18 cellular contexts compared by ENCODE assay signal in the genomic region with DNA sequence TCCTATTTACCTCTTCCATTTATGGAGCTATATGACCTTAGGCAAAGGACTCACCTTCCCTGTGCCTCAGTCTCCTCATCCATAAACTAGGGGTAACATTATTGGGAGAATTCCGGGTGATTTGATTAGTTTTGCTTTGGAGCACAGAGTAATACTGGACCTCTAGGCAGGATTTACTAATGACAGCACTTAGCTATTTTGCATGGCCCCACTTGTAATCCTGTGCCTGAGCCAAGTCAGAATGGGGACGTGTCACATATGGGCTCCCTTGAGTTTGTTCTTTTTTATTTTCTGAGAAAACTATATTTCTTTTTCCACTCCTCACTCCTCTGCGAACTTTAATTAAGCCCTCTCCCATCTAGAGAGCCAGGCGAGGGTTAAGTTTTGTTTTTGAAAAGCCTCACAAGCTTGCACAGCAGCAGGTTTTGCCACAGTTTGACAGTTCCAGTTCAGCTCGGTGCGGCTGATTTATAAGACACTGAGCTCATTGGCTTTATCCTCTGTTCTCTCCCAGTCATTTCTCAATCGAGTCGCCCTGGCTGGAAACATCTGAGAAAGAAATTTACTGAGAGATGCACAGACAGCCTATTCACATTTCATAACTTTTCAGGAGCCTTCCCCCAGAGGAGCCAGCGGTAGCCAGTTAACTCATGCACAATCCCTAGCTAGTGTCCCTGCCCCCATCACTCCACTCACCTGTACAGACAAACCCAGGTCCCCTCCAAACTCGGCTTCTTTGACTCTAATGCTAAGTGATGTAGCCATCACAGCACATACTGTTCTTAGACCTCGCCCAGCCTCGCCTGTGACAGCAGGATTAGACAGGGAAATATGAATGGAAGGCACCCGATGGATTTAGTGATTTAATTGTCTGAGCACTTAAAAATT.
DNase-seq lines count a peak whose midpoint lies in the region; ATAC-seq, FAIRE-seq and TF ChIP-seq lines count a peak whose summit lies in the region.
"Had no signal": no experiment of that assay in that cellular context is flagged by ENCODE, and none has a peak within 500 bp of the region (broad histone marks: within the 10 kb centered on the region; RNA-seq: fewer than 3 reads in every experiment).

No MANE protein-coding gene starts in this region.

- whole genome bisulfite sequencing in lung, 2 donors = 47 to 53% methylated on average over 13 of the region's 13 CpGs
- WGBS in sigmoid colon, 2 donors = 52 to 53% methylated on average over 13 of the region's 13 CpGs

- peaks cover 0 to 1% of the 10 kb centered on the region in 2 donors for H3K4me1 ChIP-seq in lung (ENCODE audit: control insufficient read depth in 2 of 2, insufficient read depth in 2 of 2, low read length in 2 of 2)
- peaks cover 0 to 43% (median 34%) of the 10 kb centered on the region in 4 donors for H3K4me1 ChIP-seq in sigmoid colon

- TF ChIP-seq CTCF in chondrocyte (IDR thresholded peaks at IDR 0.05) (no peak), lung (IDR thresholded peaks at IDR 0.05; ENCODE audit: control extremely low read depth, extremely low read depth) (no peak), sigmoid colon (IDR thresholded peaks at IDR 0.05) (no peak)

- DNase-seq in chondrocyte (ENCODE audit: low spot score) = no peak
- peak; percentile 36 for DNase-seq in lung (ENCODE audit: low spot score)
- DNase-seq in sigmoid colon = peak; percentile 83
- DNase-seq in NCI-H2171 (lab: John Stamatoyannopoulos, UW) = no peak
- no peak for DNase-seq in DMS 273 (lab: John Stamatoyannopoulos, UW; ENCODE audit: unreplicated experiment)
- no peak for DNase-seq in activated CD4-positive, CD25-positive, alpha-beta regulatory T cell treated with anti-CD3 and anti-CD28 coated beads, Interleukin-2, amount 50 U/mL, for 72 hours
- no peak for DNase-seq in GM19238 (ENCODE audit: insufficient read length, low spot score)
- DNase-seq: activated CD8-positive, alpha-beta memory T cell treated with anti-CD3 and anti-CD28 coated beads for 24 hours; activated naive CD4-positive, alpha-beta T cell treated with anti-CD3 and anti-CD28 coated beads, Interleukin-2, amount 10 ng/mL, durations not matched to agents 7 days and 5 days; dermis blood vessel endothelial cell; KBM-7; kidney glomerular epithelial cell; NCI-H2029; OCI-M1 had no signal

- H3K27me3 ChIP-seq in lung (ENCODE audit: control insufficient read depth, insufficient read depth) (no peaks in the 10 kb centered on the region), sigmoid colon (no peaks in the 10 kb centered on the region)

- FAIRE-seq in G401.6 (lab: Jason Lieb, UNC) = peak; percentile 91
- FAIRE-seq: frontal cortex had no signal

- no peaks in the 10 kb centered on the region for H3K9me3 Mint-ChIP-seq in chondrocyte (ENCODE audit: low read depth)
- H3K9me3 Mint-ChIP-seq: activated naive CD4-positive, alpha-beta T cell treated with anti-CD3 and anti-CD28 coated beads, Interleukin-2, amount 10 ng/mL, durations not matched to agents 7 days and 5 days; T-helper 2 cell treated with Interferon-gamma antibody and Interleukin-4, amounts not matched to agents 5 μg/mL and 100 μg/mL, for 36 hours had no signal

- H3K36me3 ChIP-seq in lung (ENCODE audit: control insufficient read depth in 2 of 2, insufficient read depth in 2 of 2, low read length in 2 of 2) (no peaks in the 10 kb centered on the region), sigmoid colon (no peaks in the 10 kb centered on the region)

- H3K4me3 ChIP-seq in lung (no peak overlapping the region), sigmoid colon (no peak overlapping the region)
- H3K4me3 ChIP-seq: skin epidermis had no signal

- ATAC-seq in lung (ENCODE audit: insufficient read depth, low FRiP score) = peak; percentile 38

- TF ChIP-seq POLR2A in sigmoid colon (IDR thresholded peaks at IDR 0.05) = no peak

- H3K9me3 ChIP-seq in lung (ENCODE audit: control insufficient read depth in 2 of 2, insufficient read depth in 1 of 2, low read length in 1 of 2) (peaks cover 0 to 3% of the 10 kb centered on the region in 2 donors), sigmoid colon (no peaks in the 10 kb centered on the region)

- H3K27me3 Mint-ChIP-seq in chondrocyte (ENCODE audit: low read depth) = no peaks in the 10 kb centered on the region

- no peak for TF ChIP-seq EP300 in sigmoid colon (IDR thresholded peaks at IDR 0.05)

- peaks cover 2% of the 10 kb centered on the region for H3K36me3 Mint-ChIP-seq in chondrocyte (ENCODE audit: low read depth)
- H3K36me3 Mint-ChIP-seq: activated naive CD4-positive, alpha-beta T cell treated with anti-CD3 and anti-CD28 coated beads, Interleukin-2, amount 10 ng/mL, durations not matched to agents 7 days and 5 days had no signal

- intact Hi-C loops in sigmoid colon (cut with DNase I) = no loop called here

- H3K4me1 Mint-ChIP-seq in chondrocyte (ENCODE audit: low read depth) = peaks cover 80% of the 10 kb centered on the region
- H3K4me1 Mint-ChIP-seq: activated naive CD4-positive, alpha-beta T cell treated with anti-CD3 and anti-CD28 coated beads, Interleukin-2, amount 10 ng/mL, durations not matched to agents 7 days and 5 days had no signal

- H3K27ac ChIP-seq in lung (ENCODE audit: low read depth in 1 of 2, low read length in 1 of 2) (peak overlapping the region in 1 of 2 donors; percentile 30), sigmoid colon (peak overlapping the region; percentile 22 to 74 (median 62))

- H3K27ac Mint-ChIP-seq in chondrocyte (ENCODE audit: unreplicated experiment) = peak overlapping the region; percentile 93
- H3K27ac Mint-ChIP-seq: activated naive CD4-positive, alpha-beta T cell treated with anti-CD3 and anti-CD28 coated beads, Interleukin-2, amount 10 ng/mL, durations not matched to agents 7 days and 5 days; T-helper 2 cell treated with Interferon-gamma antibody and Interleukin-4, amounts not matched to agents 5 μg/mL and 100 μg/mL, for 36 hours had no signal

- H3K4me3 Mint-ChIP-seq in chondrocyte (ENCODE audit: unreplicated experiment) = no peak overlapping the region
- H3K4me3 Mint-ChIP-seq: activated naive CD4-positive, alpha-beta T cell treated with anti-CD3 and anti-CD28 coated beads, Interleukin-2, amount 10 ng/mL, durations not matched to agents 7 days and 5 days; T-helper 2 cell treated with Interferon-gamma antibody and Interleukin-4, amounts not matched to agents 5 μg/mL and 100 μg/mL, for 36 hours had no signal

Comparison
In these comparisons a context has a peak if more than half of its experiments do, and no peak if none do; other contexts are left out.
1. DNase-seq: peak in lung (single experiment) and sigmoid colon (single experiment); none in chondrocyte (single experiment), NCI-H2171 (single experiment), DMS 273 (single experiment), activated CD4-positive, CD25-positive, alpha-beta regulatory T cell treated with anti-CD3 and anti-CD28 coated beads, Interleukin-2, amount 50 U/mL, for 72 hours (single experiment) and GM19238 (single experiment).